ENCODE assay signal across 8 cellular contexts in genomic region chr4:73257995-73258667, GRCh38. TPM values are rescaled to one million over a fixed set of nuclear protein-coding genes. Genes with fewer than 3 reads are reported as not detected.
A peak's percentile ranks its signal among the peaks of the same experiment; 100 is the strongest.
DNase-seq lines count a peak whose midpoint lies in the region; ATAC-seq and TF ChIP-seq lines count a peak whose summit lies in the region.

No MANE protein-coding gene starts in this region.

- dilution Hi-C loops in mammary epithelial cell (cut with HindIII; ENCODE audit: low sequenced_read_pairs): no loop called here

- H3K9me3 Mint-ChIP-seq in stimulated activated effector memory CD8-positive, alpha-beta T cell treated with anti-CD3 and anti-CD28 coated beads, Interleukin-12 subunit alpha, Interleukin-12 subunit beta, amount 100 ng/mL, for 72 hours: no peaks in the 10 kb centered on the region

- H3K4me2 ChIP-seq in PC-3 (ENCODE audit: low read length) (peak overlapping the region; percentile 88), mammary epithelial cell (ENCODE audit: insufficient read depth, low read depth, low read length) (peak overlapping the region; percentile 86)

- intact Hi-C loops in PC-3 (cut with micrococcal nuclease) (loop anchor here (1.0 to 10.0 kb wide), 6 partner anchors 35 to 943 kb away; partner anchors contain the start of gene COX18), mammary epithelial cell (cut with micrococcal nuclease) (loop anchor here (1.0 to 5.0 kb wide), 7 partner anchors 35 to 236 kb away; partner anchors contain the start of gene COX18)

- no peaks in the 10 kb centered on the region for H3F3A ChIP-seq in PC-3 (ENCODE audit: low read length, unreplicated experiment)

- H3K36me3 ChIP-seq in PC-3 (ENCODE audit: low read depth, low read length): peaks cover 2% of the 10 kb centered on the region; the same call in 1 of the 2 replicates
- H3K36me3 ChIP-seq in mammary epithelial cell (ENCODE audit: insufficient read depth, low read length): peaks cover 6% of the 10 kb centered on the region
- no peaks in the 10 kb centered on the region for H3K36me3 ChIP-seq in kidney epithelial cell (ENCODE audit: control insufficient read depth, insufficient read depth, low read length)

- peaks cover 26% of the 10 kb centered on the region for H3K4me1 ChIP-seq in PC-3 (ENCODE audit: insufficient read depth, low read length)
- peaks cover 12% of the 10 kb centered on the region for H3K4me1 ChIP-seq in mammary epithelial cell (ENCODE audit: insufficient read depth, low read length)

- DNase-seq in CMK (ENCODE audit: low read depth) (peak; percentile 54), PC-3 (peak; percentile 35), mammary epithelial cell (peak; percentile 21), kidney epithelial cell (ENCODE audit: low read depth) (no peak), NCI-H2107 treated with DMSO at 0.1 percent for 48 hours (lab: John Stamatoyannopoulos, UW; ENCODE audit: unreplicated experiment) (no peak)
- no peak for DNase-seq in stimulated activated effector memory CD8-positive, alpha-beta T cell treated with anti-CD3 and anti-CD28 coated beads, Interleukin-12 subunit alpha, Interleukin-12 subunit beta, amount 100 ng/mL, for 72 hours (ENCODE audit: low spot score in 2 of 2)

- H3K27me3 ChIP-seq in PC-3 (ENCODE audit: low read length): no peaks in the 10 kb centered on the region
- no peaks in the 10 kb centered on the region for H3K27me3 ChIP-seq in mammary epithelial cell (ENCODE audit: insufficient read depth, low read length)
- no peaks in the 10 kb centered on the region for H3K27me3 ChIP-seq in kidney epithelial cell (ENCODE audit: control insufficient read depth, insufficient read depth, low read length)

- ATAC-seq in GM18517 (IDR thresholded peaks at IDR 0.05; ENCODE audit: unreplicated experiment) (peak; percentile 35), HG02970 (IDR thresholded peaks at IDR 0.05; ENCODE audit: low FRiP score, unreplicated experiment) (peak; percentile 33), PC-3 (peak; percentile 2)
- peak; percentile 40 for ATAC-seq in stimulated activated effector memory CD8-positive, alpha-beta T cell treated with anti-CD3 and anti-CD28 coated beads, Interleukin-12 subunit alpha, Interleukin-12 subunit beta, amount 100 ng/mL, for 72 hours

- H3K9me3 ChIP-seq in PC-3 (ENCODE audit: low read length): no peaks in the 10 kb centered on the region
- no peaks in the 10 kb centered on the region for H3K9me3 ChIP-seq in mammary epithelial cell (replicated peaks; ENCODE audit: insufficient read depth, low read length)

- peak; percentile 55; the same call in 1 of the 2 replicates for TF ChIP-seq CTCF in PC-3 (conservative IDR thresholded peaks at IDR 0.05; ENCODE audit: low read depth, low read length)
- peak in 1 of 2 donors; percentile 15 for TF ChIP-seq CTCF in mammary epithelial cell (conservative IDR thresholded peaks at IDR 0.05 in 1 of 2, IDR thresholded peaks at IDR 0.05 in 1 of 2; ENCODE audit: extremely low read depth in 1 of 2, insufficient read depth in 1 of 2, low read depth in 1 of 2, low read length in 2 of 2)
- TF ChIP-seq CTCF in kidney epithelial cell (IDR thresholded peaks at IDR 0.05; ENCODE audit: insufficient read depth, low read length, poor library complexity, severe bottlenecking): no peak

- no peaks in the 10 kb centered on the region for H3K9me2 ChIP-seq in PC-3 (replicated peaks; ENCODE audit: low read length)

- 8% methylated on average over 4 of the region's 54 CpGs for WGBS in mammary epithelial cell (ENCODE audit: low coverage, missing lambda C conversion rate)

- CTCF ChIA-PET in PC-3 (lab: Charles Lee): interaction anchor here (0.6 to 1.2 kb wide), 3 partner anchors 94 to 143 kb away, joined by 3 to 14 read pairs (median 9); no protein-coding TSS in a partner anchor
- CTCF ChIA-PET in mammary epithelial cell (lab: Charles Lee; ENCODE audit: low non-redundant PET): interaction anchor here (0.7 kb wide), 2 partner anchors 851 to 857 kb away, joined by 5 to 8 read pairs; no protein-coding TSS in a partner anchor

- in situ Hi-C loops in mammary epithelial cell (cut with MboI; ENCODE audit: low sequenced_read_pairs in 2 of 2): no loop called here

- POLR2A ChIA-PET in PC-3 (lab: Charles Lee; ENCODE audit: unreplicated experiment): interaction anchor here (0.5 to 1.5 kb wide), 7 partner anchors 18 to 1670 kb away, joined by 3 to 15 read pairs (median 7); no protein-coding TSS in a partner anchor

- H2AFZ ChIP-seq in PC-3 (ENCODE audit: low read length) (peak overlapping the region; percentile 72), mammary epithelial cell (ENCODE audit: low read depth, low read length) (peak overlapping the region; percentile 96)

- peak overlapping the region; percentile 92 for H3K27ac ChIP-seq in PC-3 (ENCODE audit: low read length)
- peak overlapping the region; percentile 97 for H3K27ac ChIP-seq in mammary epithelial cell (ENCODE audit: insufficient read depth, low read depth, low read length)

- peak overlapping the region; percentile 98 for H3K4me3 Mint-ChIP-seq in stimulated activated effector memory CD8-positive, alpha-beta T cell treated with anti-CD3 and anti-CD28 coated beads, Interleukin-12 subunit alpha, Interleukin-12 subunit beta, amount 100 ng/mL, for 72 hours

- peak overlapping the region; percentile 90 for H3K4me3 ChIP-seq in PC-3 (ENCODE audit: low read length)
- H3K4me3 ChIP-seq in mammary epithelial cell (replicated peaks in 1 of 3; ENCODE audit: insufficient read depth in 1 of 3, low read depth in 2 of 3, low read length in 3 of 3): peak overlapping the region; percentile 70 to 97 (median 96)
- H3K4me3 ChIP-seq in kidney epithelial cell (ENCODE audit: low read depth, low read length): peak overlapping the region; percentile 98

- H3K9ac ChIP-seq in PC-3 (ENCODE audit: low read length): peak overlapping the region; percentile 95
- H3K9ac ChIP-seq in mammary epithelial cell (ENCODE audit: insufficient read depth, low read length): peak overlapping the region; percentile 88

- H3K79me2 ChIP-seq in PC-3 (ENCODE audit: low read length) (peaks cover 80% of the 10 kb centered on the region), mammary epithelial cell (ENCODE audit: insufficient read depth, low read length) (peaks cover 79% of the 10 kb centered on the region)

- BruUV-seq in PC-3 (replicated peaks; lab: Mats Ljungman, UMichigan) (no TSS peak), mammary epithelial cell (replicated peaks; lab: Mats Ljungman, UMichigan) (no TSS peak)

- H3K36me3 Mint-ChIP-seq in stimulated activated effector memory CD8-positive, alpha-beta T cell treated with anti-CD3 and anti-CD28 coated beads, Interleukin-12 subunit alpha, Interleukin-12 subunit beta, amount 100 ng/mL, for 72 hours: peaks cover 72% of the 10 kb centered on the region

- peaks cover 40% of the 10 kb centered on the region for H4K20me1 ChIP-seq in PC-3 (ENCODE audit: low read length)
- peaks cover 5% of the 10 kb centered on the region for H4K20me1 ChIP-seq in mammary epithelial cell (ENCODE audit: insufficient read depth, low read length)

- peaks cover 43% of the 10 kb centered on the region for H3K4me1 Mint-ChIP-seq in stimulated activated effector memory CD8-positive, alpha-beta T cell treated with anti-CD3 and anti-CD28 coated beads, Interleukin-12 subunit alpha, Interleukin-12 subunit beta, amount 100 ng/mL, for 72 hours

- peak overlapping the region; percentile 100 for H3K27ac Mint-ChIP-seq in stimulated activated effector memory CD8-positive, alpha-beta T cell treated with anti-CD3 and anti-CD28 coated beads, Interleukin-12 subunit alpha, Interleukin-12 subunit beta, amount 100 ng/mL, for 72 hours

RNA-seq across cellular contexts. Expression of gene ANKRD17, which starts 0.5 kb away (rescaled TPM):
- total RNA-seq in PC-3 (2014; rRNA removed) (51.2 and 64.4 TPM in 2 replicates), mammary epithelial cell (10 to 100 TPM; 66.2 to 70.6 TPM), kidney epithelial cell (39.9 and 41.8 TPM in 2 replicates)
- polyA plus RNA-seq in mammary epithelial cell: 41.9 TPM
- polyA minus RNA-seq in mammary epithelial cell: 105 TPM

Comparison
In these comparisons a context has a peak if more than half of its experiments do, and no peak if none do; other contexts are left out.
1. DNase-seq: peak in CMK (single experiment), PC-3 (single experiment) and mammary epithelial cell (single experiment); none in kidney epithelial cell (single experiment), stimulated activated effector memory CD8-positive, alpha-beta T cell treated with anti-CD3 and anti-CD28 coated beads, Interleukin-12 subunit alpha, Interleukin-12 subunit beta, amount 100 ng/mL, for 72 hours (0 of 2) and NCI-H2107 treated with DMSO at 0.1 percent for 48 hours (single experiment).
2. Peak in every context shown above with its lines, with median percentiles within 50 percentile points of each other: ATAC-seq and H3K4me3 ChIP-seq.